Comparison of ENCODE assay signal across 26 cellular contexts in genomic region chr1:245463392-245464165, GRCh38.
DNase-seq lines count a peak whose midpoint lies in the region; ATAC-seq, FAIRE-seq and TF ChIP-seq lines count a peak whose summit lies in the region.
"Had no signal": no experiment of that assay in that cellular context is flagged by ENCODE, and none has a peak within 500 bp of the region (broad histone marks: within the 10 kb centered on the region; RNA-seq: fewer than 3 reads in every experiment).

No MANE protein-coding gene starts in this region.

- H3K9me3 ChIP-seq in small intestine (ENCODE audit: control insufficient read depth, low read depth): no peaks in the 10 kb centered on the region
- H3K9me3 ChIP-seq: MG63 had no signal

- no peak for FAIRE-seq in small intestine (lab: Jason Lieb, UNC)
- FAIRE-seq: GM12892 had no signal

- CTCF ChIA-PET in WTC11 (lab: Charles Lee): no interaction called here

- POLR2A ChIA-PET in WTC11 (lab: Charles Lee): no interaction called here

- no peak for DNase-seq in activated T-cell treated with anti-CD3 and anti-CD28 coated beads, Interleukin-2, amount 50 U/mL, for 72 hours
- no peak for DNase-seq in activated T-cell treated with anti-CD3 and anti-CD28 coated beads, Interleukin-2, amount 50 U/mL, for 48 hours
- peak; percentile 11 for DNase-seq in NOMO-1 treated with DMSO at 0.1 percent for 48 hours (lab: John Stamatoyannopoulos, UW; ENCODE audit: unreplicated experiment)
- peak; percentile 28 for DNase-seq in astrocyte of the hippocampus (ENCODE audit: low read depth, low spot score)
- peak; percentile 77 for DNase-seq in small intestine
- DNase-seq in WTC11 (ENCODE audit: low spot score): no peak
- DNase-seq in stimulated activated naive CD4-positive, alpha-beta T cell (lab: John Stamatoyannopoulos, UW): no peak
- DNase-seq: 8988T; AML-193; C1 segment of cervical spinal cord; Calu3; CD8-positive, alpha-beta T cell; DMS153; GM23248; H9; Kasumi-1; MG63; NCI-H1417; NCI-H1694 treated with DMSO at 0.1 percent for 48 hours; NCI-H2081 treated with DMSO at 0.1 percent for 48 hours; NCI-H446; NCI-H526; SHP77 treated with DMSO at 0.1 percent for 48 hours had no signal

- H3K4me3 ChIP-seq in small intestine (ENCODE audit: low read depth in 1 of 2, low read length in 2 of 2): no peak overlapping the region
- H3K4me3 ChIP-seq: GM23248, MG63 had no signal

- peaks cover 4 to 6% of the 10 kb centered on the region in 2 donors for H3K9me3 Mint-ChIP-seq in activated T-cell treated with anti-CD3 and anti-CD28 coated beads, Interleukin-2, amount 50 U/mL, for 72 hours
- no peaks in the 10 kb centered on the region for H3K9me3 Mint-ChIP-seq in WTC11
- H3K9me3 Mint-ChIP-seq: CD8-positive, alpha-beta T cell; H9 had no signal

- no peak for TF ChIP-seq CTCF in WTC11 (IDR thresholded peaks at IDR 0.05)

- no peaks in the 10 kb centered on the region for H3K27me3 Mint-ChIP-seq in activated T-cell treated with anti-CD3 and anti-CD28 coated beads, Interleukin-2, amount 50 U/mL, for 72 hours (ENCODE audit: low read depth)
- peaks cover 3% of the 10 kb centered on the region; the same call in 1 of the 2 replicates for H3K27me3 Mint-ChIP-seq in WTC11 (ENCODE audit: low read depth)

- peaks cover 0 to 4% of the 10 kb centered on the region in 2 donors for H3K36me3 Mint-ChIP-seq in activated T-cell treated with anti-CD3 and anti-CD28 coated beads, Interleukin-2, amount 50 U/mL, for 72 hours (ENCODE audit: insufficient read depth in 2 of 2)
- H3K36me3 Mint-ChIP-seq in WTC11: no peaks in the 10 kb centered on the region
- H3K36me3 Mint-ChIP-seq: CD8-positive, alpha-beta T cell had no signal

- 25 to 63% (median 33%) methylated on average over 11 of the region's 11 CpGs for WGBS in small intestine, 3 donors

- ATAC-seq in activated T-cell treated with anti-CD3 and anti-CD28 coated beads, Interleukin-2, amount 50 U/mL, for 72 hours (replicated peaks in 1 of 2): no peak
- ATAC-seq in GM21825 (IDR thresholded peaks at IDR 0.05; ENCODE audit: unreplicated experiment) (no peak), WTC11 (no peak)
- ATAC-seq: CD8-positive, alpha-beta T cell had no signal

- H3K27ac ChIP-seq in small intestine (ENCODE audit: low read depth in 1 of 2, low read length in 1 of 2): no peak overlapping the region
- H3K27ac ChIP-seq: GM23248, RWPE1 had no signal

- peak overlapping the region; percentile 6 for H3K27ac Mint-ChIP-seq in activated T-cell treated with anti-CD3 and anti-CD28 coated beads, Interleukin-2, amount 50 U/mL, for 72 hours
- H3K27ac Mint-ChIP-seq in WTC11: no peak overlapping the region
- H3K27ac Mint-ChIP-seq: CD8-positive, alpha-beta T cell had no signal

- H3K36me3 ChIP-seq in small intestine (ENCODE audit: control insufficient read depth in 2 of 2, insufficient read depth in 2 of 2, low read length in 2 of 2): no peaks in the 10 kb centered on the region
- H3K36me3 ChIP-seq: MG63 had no signal

- no peak overlapping the region for H3K4me3 Mint-ChIP-seq in activated T-cell treated with anti-CD3 and anti-CD28 coated beads, Interleukin-2, amount 50 U/mL, for 72 hours
- no peak overlapping the region for H3K4me3 Mint-ChIP-seq in WTC11
- H3K4me3 Mint-ChIP-seq: CD8-positive, alpha-beta T cell; H9 had no signal

- no peaks in the 10 kb centered on the region for H3K4me1 Mint-ChIP-seq in activated T-cell treated with anti-CD3 and anti-CD28 coated beads, Interleukin-2, amount 50 U/mL, for 72 hours (ENCODE audit: low read depth)
- H3K4me1 Mint-ChIP-seq in WTC11: peaks cover 11% of the 10 kb centered on the region

- no peaks in the 10 kb centered on the region for H3K4me1 ChIP-seq in small intestine (ENCODE audit: control insufficient read depth in 2 of 2, insufficient read depth in 1 of 2, low read depth in 1 of 2, low read length in 1 of 2)

- no peaks in the 10 kb centered on the region for H3K27me3 ChIP-seq in small intestine (ENCODE audit: control insufficient read depth in 2 of 2, insufficient read depth in 2 of 2, low read length in 2 of 2)
- H3K27me3 ChIP-seq: MG63 had no signal

TF ChIP-seq in WTC11, 78 proteins besides CTCF, POLR2A, EP300 and RAD21:
- TF ChIP-seq NFE2L1 (CRISPR knock-in tag; IDR thresholded peaks at IDR 0.05) (no peak), ATF3 (CRISPR knock-in tag; conservative IDR thresholded peaks at IDR 0.05) (no peak), FOXP4 (CRISPR knock-in tag; IDR thresholded peaks at IDR 0.05) (no peak), CREM (CRISPR knock-in tag; IDR thresholded peaks at IDR 0.05) (no peak)

Comparison
In these comparisons a context has a peak if more than half of its experiments do, and no peak if none do; other contexts are left out.
1. DNase-seq: peak in NOMO-1 treated with DMSO at 0.1 percent for 48 hours (single experiment), astrocyte of the hippocampus (single experiment) and small intestine (single experiment); none in activated T-cell treated with anti-CD3 and anti-CD28 coated beads, Interleukin-2, amount 50 U/mL, for 72 hours (0 of 2), activated T-cell treated with anti-CD3 and anti-CD28 coated beads, Interleukin-2, amount 50 U/mL, for 48 hours (0 of 2), WTC11 (single experiment) and stimulated activated naive CD4-positive, alpha-beta T cell (0 of 6).